ENCODE assay signal across 25 cellular contexts in genomic region chr18:31261792-31262582, GRCh38. TPM values are rescaled to one million over a fixed set of nuclear protein-coding genes. Genes with fewer than 3 reads are reported as not detected.
DNase-seq lines count a peak whose midpoint lies in the region; ATAC-seq and TF ChIP-seq lines count a peak whose summit lies in the region.
"Had no signal": no experiment of that assay in that cellular context is flagged by ENCODE, and none has a peak within 500 bp of the region (broad histone marks: within the 10 kb centered on the region; RNA-seq: fewer than 3 reads in every experiment).

No MANE protein-coding gene starts in this region.

- no peak overlapping the region for H3K9ac ChIP-seq in mesendoderm (ENCODE audit: low read length)
- H3K9ac ChIP-seq: KMS-11 had no signal

- intact Hi-C loops in Right ventricle myocardium inferior (cut with DNase I) = no loop called here
- intact Hi-C loops in cardiac septum (cut with DNase I) = no loop called here
- intact Hi-C loops in upper lobe of right lung (cut with DNase I) = no loop called here

- H2AK5ac ChIP-seq in mesendoderm (ENCODE audit: low read length) = no peak overlapping the region

- peak overlapping the region; percentile 63 for H3K56ac ChIP-seq in mesendoderm (ENCODE audit: low read length)

- peak overlapping the region; percentile 84 for H3K18ac ChIP-seq in mesendoderm (ENCODE audit: low read length)

- no peak overlapping the region for H3K4me2 ChIP-seq in mesendoderm (ENCODE audit: low read length)
- H3K4me2 ChIP-seq: KMS-11 had no signal

- WGBS in mesendoderm (ENCODE audit: extremely low coverage, insufficient coverage, low lambda C conversion rate) = 80% methylated on average over 1 of the region's 6 CpGs

- H2BK120ac ChIP-seq in mesendoderm (ENCODE audit: low read depth, low read length) = no peak overlapping the region

- H3K4me3 ChIP-seq in cardiac muscle cell (no peak overlapping the region), mesendoderm (ENCODE audit: low read length) (no peak overlapping the region), upper lobe of right lung (no peak overlapping the region)
- H3K4me3 ChIP-seq: right lobe of liver, SK-N-MC, vagina had no signal

- no peaks in the 10 kb centered on the region for H3K79me2 ChIP-seq in mesendoderm (ENCODE audit: control insufficient read depth, insufficient read depth, low read length)

- no peak overlapping the region for H4K5ac ChIP-seq in mesendoderm (ENCODE audit: low read length)

- no peak overlapping the region for H2BK15ac ChIP-seq in mesendoderm (replicated peaks; ENCODE audit: low read depth)

- DNase-seq in Right ventricle myocardium inferior (ENCODE audit: missing footprints) = no peak
- no peak for DNase-seq in cardiac septum (ENCODE audit: low spot score)
- DNase-seq in cardiac muscle cell (ENCODE audit: low read depth in 1 of 2, low spot score in 1 of 2) = peak in 1 of 2 donors; percentile 53
- DNase-seq in mesendoderm = peak; percentile 94
- no peak for DNase-seq in upper lobe of right lung
- DNase-seq in NCI-H1436 treated with DMSO at 0.1 percent for 48 hours (lab: John Stamatoyannopoulos, UW) = no peak
- no peak for DNase-seq in UCSD-AML1 (lab: John Stamatoyannopoulos, UW; ENCODE audit: unreplicated experiment)
- DNase-seq: 8988T; activated CD4-positive, alpha-beta T cell treated with anti-CD3 and anti-CD28 coated beads, Interleukin-2, amount 50 U/mL, for 48 hours; activated naive CD4-positive, alpha-beta T cell; activated T-cell treated with anti-CD3 and anti-CD28 coated beads for 4 hours; AML-193; amniotic stem cell; DND-41; effector CD4-positive, alpha-beta T cell; kidney; NCI-H1048; NCI-H1930; right lobe of liver; substantia nigra; T-helper 2 cell had no signal

- H4K8ac ChIP-seq in mesendoderm (ENCODE audit: low read depth, low read length) = no peak overlapping the region

- no peak overlapping the region for H3K4ac ChIP-seq in mesendoderm (ENCODE audit: low read depth, low read length)

- H3K4me1 ChIP-seq in cardiac muscle cell (ENCODE audit: low read depth) (peaks cover 14% of the 10 kb centered on the region), mesendoderm (ENCODE audit: control insufficient read depth, low read depth, low read length) (peaks cover 4% of the 10 kb centered on the region), upper lobe of right lung (no peaks in the 10 kb centered on the region)
- H3K4me1 ChIP-seq: right lobe of liver, vagina had no signal

- no peak overlapping the region for H3K23ac ChIP-seq in mesendoderm (ENCODE audit: low read length)

- H3K9me3 ChIP-seq in cardiac muscle cell (ENCODE audit: low read depth) (no peaks in the 10 kb centered on the region), upper lobe of right lung (no peaks in the 10 kb centered on the region)
- H3K9me3 ChIP-seq: right lobe of liver, vagina had no signal

- H2BK5ac ChIP-seq in mesendoderm (ENCODE audit: low read length) = peak overlapping the region; percentile 54

- ATAC-seq in Right ventricle myocardium inferior (peak; percentile 65), upper lobe of right lung (peak; percentile 55), GM19467 (IDR thresholded peaks at IDR 0.05; ENCODE audit: unreplicated experiment) (no peak)

- no peak for TF ChIP-seq CTCF in cardiac muscle cell (IDR thresholded peaks at IDR 0.05; ENCODE audit: low read depth, low read length)
- TF ChIP-seq CTCF in upper lobe of right lung (IDR thresholded peaks at IDR 0.05) = no peak

- H3K27me3 ChIP-seq in cardiac muscle cell = no peaks in the 10 kb centered on the region
- no peaks in the 10 kb centered on the region for H3K27me3 ChIP-seq in mesendoderm (ENCODE audit: insufficient read depth, low read length, poor library complexity)
- H3K27me3 ChIP-seq in upper lobe of right lung = no peaks in the 10 kb centered on the region
- H3K27me3 ChIP-seq: right lobe of liver, vagina had no signal

- peak overlapping the region; percentile 66 for H3K27ac ChIP-seq in cardiac muscle cell
- peak overlapping the region; percentile 44 for H3K27ac ChIP-seq in mesendoderm (ENCODE audit: low read depth, low read length)
- no peak overlapping the region for H3K27ac ChIP-seq in upper lobe of right lung
- H3K27ac ChIP-seq: KMS-11, right lobe of liver, SK-N-MC, vagina had no signal

- H3K36me3 ChIP-seq in cardiac muscle cell (no peaks in the 10 kb centered on the region), mesendoderm (ENCODE audit: control insufficient read depth, insufficient read depth, low read length) (no peaks in the 10 kb centered on the region), upper lobe of right lung (no peaks in the 10 kb centered on the region)
- H3K36me3 ChIP-seq: right lobe of liver, vagina had no signal

- H3K79me1 ChIP-seq in mesendoderm (ENCODE audit: low read length) = no peaks in the 10 kb centered on the region

RNA-seq across cellular contexts. Expression of gene DSG1, which starts 56.0 kb away (rescaled TPM):
- total RNA-seq in Right ventricle myocardium inferior (0.68 TPM), cardiac septum (0.89 TPM), cardiac muscle cell (not detected in 2 replicates), upper lobe of right lung (not detected)
- polyA plus RNA-seq in cardiac muscle cell = not detected in 2 replicates
- polyA plus RNA-seq in mesendoderm (2013, experiment 1 of 2) = not detected
- not detected for polyA plus RNA-seq in mesendoderm (2013, experiment 2 of 2)
- total RNA-seq: kidney had no signal
